Comparison of ENCODE assay signal across 8 cellular contexts in the genomic region with DNA sequence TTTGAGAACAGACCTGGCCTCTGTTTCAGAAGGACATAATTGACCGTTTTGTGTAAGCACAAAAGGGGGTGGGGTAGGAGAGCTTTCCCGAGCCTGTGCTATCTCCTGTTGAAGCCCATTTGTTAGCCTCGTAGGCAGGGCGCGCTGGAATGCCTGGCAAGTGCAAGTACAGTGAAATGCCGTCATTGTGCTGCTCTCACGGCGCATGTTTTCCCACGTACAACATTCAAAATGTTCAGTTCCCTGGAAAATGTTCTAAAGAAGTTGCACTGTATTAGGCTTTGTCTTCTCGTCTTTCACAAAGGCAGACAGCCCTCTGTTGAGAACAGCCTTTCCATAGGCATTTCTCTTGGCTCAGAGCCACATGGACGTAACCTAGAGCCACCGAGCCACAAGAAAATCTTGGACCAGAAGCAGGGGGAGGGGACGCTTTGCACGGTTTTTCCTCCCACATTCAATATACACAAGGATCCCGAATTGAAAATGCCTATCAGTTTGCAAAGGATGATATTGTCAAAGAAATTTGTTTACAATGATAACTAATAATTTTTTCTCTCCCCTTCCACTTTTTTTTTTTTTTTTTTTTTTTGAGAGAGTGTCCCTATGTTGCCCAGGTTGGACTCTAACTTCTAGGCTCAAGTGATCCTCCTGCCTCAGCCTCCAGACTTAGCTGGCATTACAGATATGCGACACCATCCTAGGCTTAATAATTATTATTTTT. TPM values are rescaled to one million over a fixed set of nuclear protein-coding genes. Genes with fewer than 3 reads are reported as not detected.
DNase-seq lines count a peak whose midpoint lies in the region; ATAC-seq and TF ChIP-seq lines count a peak whose summit lies in the region.

No MANE protein-coding gene starts in this region.

- no peak for TF ChIP-seq CTCF in cardiac fibroblast (IDR thresholded peaks at IDR 0.05; ENCODE audit: low read depth, low read length)

- no peaks in the 10 kb centered on the region for H3K9me3 Mint-ChIP-seq in activated naive CD4-positive, alpha-beta T cell treated with anti-CD3 and anti-CD28 coated beads, Interleukin-2, amount 10 ng/mL, durations not matched to agents 7 days and 5 days

- peak in 2 of 3 experiments; percentile 85 to 95 for DNase-seq in NCI-H1417 (lab: John Stamatoyannopoulos, UW)
- peak; percentile 72 to 86 for DNase-seq in cardiac fibroblast (ENCODE audit: low read depth in 2 of 2)
- DNase-seq in left colon: peak; percentile 63 to 78
- no peak for DNase-seq in activated naive CD4-positive, alpha-beta T cell treated with anti-CD3 and anti-CD28 coated beads, Interleukin-2, amount 10 ng/mL, durations not matched to agents 7 days and 5 days
- DNase-seq in putamen (ENCODE audit: low spot score): no peak

- H3K27me3 Mint-ChIP-seq in activated naive CD4-positive, alpha-beta T cell treated with anti-CD3 and anti-CD28 coated beads, Interleukin-2, amount 10 ng/mL, durations not matched to agents 7 days and 5 days: peaks cover 29% of the 10 kb centered on the region

- H3K4me1 Mint-ChIP-seq in activated naive CD4-positive, alpha-beta T cell treated with anti-CD3 and anti-CD28 coated beads, Interleukin-2, amount 10 ng/mL, durations not matched to agents 7 days and 5 days: peaks cover 26% of the 10 kb centered on the region

- TF ChIP-seq POLR2A in GM18505 (IDR thresholded peaks at IDR 0.05; ENCODE audit: borderline replicate concordance, extremely low read depth, insufficient read depth, insufficient read length): no peak

- intact Hi-C loops in left colon (cut with DNase I, micrococcal nuclease): no loop called here

- no peaks in the 10 kb centered on the region for H3K36me3 Mint-ChIP-seq in activated naive CD4-positive, alpha-beta T cell treated with anti-CD3 and anti-CD28 coated beads, Interleukin-2, amount 10 ng/mL, durations not matched to agents 7 days and 5 days

- peak overlapping the region; percentile 17 to 40 for H3K4me3 ChIP-seq in cardiac fibroblast (replicated peaks in 1 of 2; ENCODE audit: low read depth in 2 of 2, low read length in 2 of 2)

- no peak overlapping the region for H3K4me3 Mint-ChIP-seq in activated naive CD4-positive, alpha-beta T cell treated with anti-CD3 and anti-CD28 coated beads, Interleukin-2, amount 10 ng/mL, durations not matched to agents 7 days and 5 days

- no peak overlapping the region for H3K27ac Mint-ChIP-seq in activated naive CD4-positive, alpha-beta T cell treated with anti-CD3 and anti-CD28 coated beads, Interleukin-2, amount 10 ng/mL, durations not matched to agents 7 days and 5 days

- CTCF ChIA-PET in activated naive CD4-positive, alpha-beta T cell treated with anti-CD3 and anti-CD28 coated beads, Interleukin-2, amount 10 ng/mL, durations not matched to agents 7 days and 5 days (lab: Charles Lee): interaction anchor here (1.2 kb wide), 1 partner anchor 191 kb away, joined by 3 read pairs; no protein-coding TSS in a partner anchor

- H3K27ac ChIP-seq in temporal lobe (ENCODE audit: low read depth, low read length): peak overlapping the region; percentile 5

- ATAC-seq in left colon: peak; percentile 90
- no peak for ATAC-seq in GM19324 (IDR thresholded peaks at IDR 0.05; ENCODE audit: low FRiP score, unreplicated experiment)
- no peak for ATAC-seq in GM18505 (IDR thresholded peaks at IDR 0.05; ENCODE audit: unreplicated experiment)

RNA-seq across cellular contexts. Expression of gene RAPGEF2, which starts 54.6 kb away (rescaled TPM):
- total RNA-seq in left colon (10 to 100 TPM; 42.6 to 73.1 TPM), temporal lobe (153 TPM)

Comparison
In these comparisons a context has a peak if more than half of its experiments do, and no peak if none do; other contexts are left out.
1. DNase-seq: peak in NCI-H1417 (2 of 3), cardiac fibroblast (2 of 2) and left colon (2 of 2); none in activated naive CD4-positive, alpha-beta T cell treated with anti-CD3 and anti-CD28 coated beads, Interleukin-2, amount 10 ng/mL, durations not matched to agents 7 days and 5 days (single experiment) and putamen (single experiment).